Comparison of ENCODE assay signal across 8 cellular contexts in genomic region chr7:39951943-39952194, GRCh38. TPM values are rescaled to one million over a fixed set of nuclear protein-coding genes. Genes with fewer than 3 reads are reported as not detected.
DNase-seq lines count a peak whose midpoint lies in the region; ATAC-seq and TF ChIP-seq lines count a peak whose summit lies in the region.

No MANE protein-coding gene starts in this region.

- H3K9me2 ChIP-seq in GM23338 (ENCODE audit: insufficient read depth): no peaks in the 10 kb centered on the region

- WGBS in gastroesophageal sphincter (ENCODE audit: low coverage in 1 of 2), 2 donors: 0% methylated on average over 1 to 7 of the region's 10 CpGs

- H3K27me3 ChIP-seq in GM23338 (ENCODE audit: insufficient read depth) (no peaks in the 10 kb centered on the region), gastroesophageal sphincter (no peaks in the 10 kb centered on the region), skeletal muscle satellite cell (ENCODE audit: control insufficient read depth, insufficient read depth, low read length) (no peaks in the 10 kb centered on the region)

- peak overlapping the region; percentile 91 for H3K27ac Mint-ChIP-seq in GM23338
- peak overlapping the region; percentile 97 for H3K27ac Mint-ChIP-seq in activated B cell treated with CpG ODN at 0.5 μM for 24 hours

- H3K4me1 Mint-ChIP-seq in GM23338: peaks cover 15% of the 10 kb centered on the region
- H3K4me1 Mint-ChIP-seq in activated B cell treated with CpG ODN at 0.5 μM for 24 hours: peaks cover 65% of the 10 kb centered on the region

- peaks cover 43% of the 10 kb centered on the region for H4K20me1 ChIP-seq in GM23338 (replicated peaks; ENCODE audit: insufficient read depth)

- CTCF ChIA-PET in activated B cell treated with CpG ODN at 0.5 μM for 24 hours (lab: Charles Lee): interaction anchor here (0.6 to 8.3 kb wide), 9 partner anchors 32 to 371 kb away, joined by 3 to 78 read pairs (median 4); partner anchors contain the start of genes MPLKIP and SUGCT

- H3K4me3 Mint-ChIP-seq in GM23338 (peak overlapping the region; percentile 97), activated B cell treated with CpG ODN at 0.5 μM for 24 hours (peak overlapping the region; percentile 99)

- peak overlapping the region; percentile 95 for H3K9ac ChIP-seq in skeletal muscle satellite cell (ENCODE audit: low read depth, low read length)

- intact Hi-C loops in activated B cell treated with CpG ODN at 0.5 μM for 24 hours (cut with micrococcal nuclease): loop anchor here (1.0 to 5.0 kb wide), 6 partner anchors 35 to 1930 kb away; no protein-coding TSS in a partner anchor

- H3K27ac ChIP-seq in GM23338 (ENCODE audit: low read depth) (no peak overlapping the region; the same call in 1 of the 2 replicates), gastroesophageal sphincter (peak overlapping the region; percentile 93 to 99 (median 98))

- no peaks in the 10 kb centered on the region; the same call in 1 of the 2 replicates for H3F3A ChIP-seq in GM23338 (replicated peaks; ENCODE audit: low read depth)

- H3K9me3 ChIP-seq in gastroesophageal sphincter (no peaks in the 10 kb centered on the region), skeletal muscle satellite cell (replicated peaks; ENCODE audit: low read length) (no peaks in the 10 kb centered on the region)

- no peak for ATAC-seq in GM23338
- no peak for ATAC-seq in activated B cell treated with CpG ODN at 0.5 μM for 24 hours (ENCODE audit: low read depth)
- ATAC-seq in gastroesophageal sphincter: no peak
- ATAC-seq in GM19463 (IDR thresholded peaks at IDR 0.05; ENCODE audit: unreplicated experiment): no peak

- H3K4me2 ChIP-seq in GM23338: peak overlapping the region; percentile 82
- H3K4me2 ChIP-seq in skeletal muscle satellite cell (ENCODE audit: low read length): peak overlapping the region; percentile 92

- DNase-seq in GM23338 (ENCODE audit: low spot score) (no peak), activated B cell treated with CpG ODN at 0.5 μM for 24 hours (no peak), middle frontal gyrus (ENCODE audit: extremely low spot score, low spot score) (no peak), retina (no peak), NCI-H1417 treated with DMSO at 0.1 percent for 48 hours (lab: John Stamatoyannopoulos, UW) (no peak)

- H3K36me3 Mint-ChIP-seq in GM23338 (ENCODE audit: low read depth): peaks cover 10% of the 10 kb centered on the region; the same call in 2 of the 3 replicates
- H3K36me3 Mint-ChIP-seq in activated B cell treated with CpG ODN at 0.5 μM for 24 hours (ENCODE audit: low read depth): peaks cover 25% of the 10 kb centered on the region

- H3K4me1 ChIP-seq in GM23338 (ENCODE audit: insufficient read depth): peaks cover 25% of the 10 kb centered on the region
- H3K4me1 ChIP-seq in gastroesophageal sphincter: peaks cover 0 to 53% (median 16%) of the 10 kb centered on the region in 3 donors
- peaks cover 16% of the 10 kb centered on the region for H3K4me1 ChIP-seq in skeletal muscle satellite cell (ENCODE audit: control insufficient read depth, insufficient read depth, low read length)

- H3K79me2 ChIP-seq in GM23338 (replicated peaks; ENCODE audit: insufficient read depth): peaks cover 54% of the 10 kb centered on the region

- H3K27me3 Mint-ChIP-seq in GM23338 (ENCODE audit: insufficient read depth, low read depth, poor library complexity) (peaks cover 9% of the 10 kb centered on the region), activated B cell treated with CpG ODN at 0.5 μM for 24 hours (no peaks in the 10 kb centered on the region)

- TF ChIP-seq CTCF in GM23338 (conservative IDR thresholded peaks at IDR 0.05; ENCODE audit: low read depth in 2 of 2): no peak
- no peak for TF ChIP-seq CTCF in activated B cell treated with CpG ODN at 0.5 μM for 24 hours (IDR thresholded peaks at IDR 0.05)
- TF ChIP-seq CTCF in gastroesophageal sphincter (IDR thresholded peaks at IDR 0.05): no peak

- TF ChIP-seq POLR2A in gastroesophageal sphincter (IDR thresholded peaks at IDR 0.05): no peak

- POLR2A ChIA-PET in activated B cell treated with CpG ODN at 0.5 μM for 24 hours (lab: Charles Lee): interaction anchor here (0.6 to 3.2 kb wide), 3 partner anchors 63 to 101 kb away, joined by 3 to 18 read pairs (median 13); no protein-coding TSS in a partner anchor

- H3K9me3 Mint-ChIP-seq in GM23338 (no peaks in the 10 kb centered on the region; the same call in 2 of the 3 replicates), activated B cell treated with CpG ODN at 0.5 μM for 24 hours (no peaks in the 10 kb centered on the region)

- H3K36me3 ChIP-seq in GM23338 (ENCODE audit: insufficient read depth): no peaks in the 10 kb centered on the region
- H3K36me3 ChIP-seq in gastroesophageal sphincter: no peaks in the 10 kb centered on the region
- H3K36me3 ChIP-seq in skeletal muscle satellite cell (ENCODE audit: insufficient read depth, low read length): no peaks in the 10 kb centered on the region

- peak overlapping the region; percentile 80 for H3K4me3 ChIP-seq in GM23338
- H3K4me3 ChIP-seq in gastroesophageal sphincter: peak overlapping the region; percentile 76 to 92
- peak overlapping the region; percentile 94 for H3K4me3 ChIP-seq in skeletal muscle satellite cell (ENCODE audit: low read length)

- no peak overlapping the region for H2AFZ ChIP-seq in GM23338

- no peak for TF ChIP-seq EP300 in gastroesophageal sphincter (IDR thresholded peaks at IDR 0.05)

TF ChIP-seq in GM23338, 12 proteins besides CTCF, POLR2A, EP300 and RAD21:
- TF ChIP-seq REST (IDR thresholded peaks at IDR 0.05; ENCODE audit: unreplicated experiment) (no peak), EZH2phosphoT487 (IDR thresholded peaks at IDR 0.05; ENCODE audit: unreplicated experiment) (no peak), ZNF331 (CRISPR knock-in tag; IDR thresholded peaks at IDR 0.05; ENCODE audit: low read depth) (no peak), EZH2 (IDR thresholded peaks at IDR 0.05; ENCODE audit: low read depth, unreplicated experiment) (no peak), CREB1 (CRISPR knock-in tag; IDR thresholded peaks at IDR 0.05; ENCODE audit: low read depth) (no peak), NANOG (IDR thresholded peaks at IDR 0.05; ENCODE audit: borderline replicate concordance) (no peak), STAT1 (IDR thresholded peaks at IDR 0.05; ENCODE audit: unreplicated experiment) (no peak), JUNB (IDR thresholded peaks at IDR 0.05; ENCODE audit: unreplicated experiment) (no peak), POLR2AphosphoS5 (IDR thresholded peaks at IDR 0.05; ENCODE audit: low read depth) (no peak)
- TF ChIP-seq, protein P1, sequence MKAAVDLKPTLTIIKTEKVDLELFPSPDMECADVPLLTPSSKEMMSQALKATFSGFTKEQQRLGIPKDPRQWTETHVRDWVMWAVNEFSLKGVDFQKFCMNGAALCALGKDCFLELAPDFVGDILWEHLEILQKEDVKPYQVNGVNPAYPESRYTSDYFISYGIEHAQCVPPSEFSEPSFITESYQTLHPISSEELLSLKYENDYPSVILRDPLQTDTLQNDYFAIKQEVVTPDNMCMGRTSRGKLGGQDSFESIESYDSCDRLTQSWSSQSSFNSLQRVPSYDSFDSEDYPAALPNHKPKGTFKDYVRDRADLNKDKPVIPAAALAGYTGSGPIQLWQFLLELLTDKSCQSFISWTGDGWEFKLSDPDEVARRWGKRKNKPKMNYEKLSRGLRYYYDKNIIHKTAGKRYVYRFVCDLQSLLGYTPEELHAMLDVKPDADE (IDR thresholded peaks at IDR 0.05): no peak

RNA-seq across cellular contexts. Expression of gene CDK13, which starts 1.8 kb away (rescaled TPM):
- total RNA-seq in GM23338 (2014; rRNA removed; shearing (Covaris generic)): 80.2 and 88.4 TPM in 2 replicates
- 38.1 and 39.4 TPM in 2 replicates for polyA plus RNA-seq in GM23338 (2016; fragmentation: Nextera tagmentation; extraction: Ambion mirVana)
- total RNA-seq in activated B cell treated with CpG ODN at 0.5 μM for 24 hours: 70.9 and 83.6 TPM in 2 replicates
- 10 to 100 TPM; 56.0 to 99.0 (median 72.6) TPM for total RNA-seq in gastroesophageal sphincter
- 36.3 and 43.6 TPM in 2 replicates for total RNA-seq in skeletal muscle satellite cell (2012; rRNA removed)
